Comparison of ENCODE assay signal across 1 cellular context in the genomic region with DNA sequence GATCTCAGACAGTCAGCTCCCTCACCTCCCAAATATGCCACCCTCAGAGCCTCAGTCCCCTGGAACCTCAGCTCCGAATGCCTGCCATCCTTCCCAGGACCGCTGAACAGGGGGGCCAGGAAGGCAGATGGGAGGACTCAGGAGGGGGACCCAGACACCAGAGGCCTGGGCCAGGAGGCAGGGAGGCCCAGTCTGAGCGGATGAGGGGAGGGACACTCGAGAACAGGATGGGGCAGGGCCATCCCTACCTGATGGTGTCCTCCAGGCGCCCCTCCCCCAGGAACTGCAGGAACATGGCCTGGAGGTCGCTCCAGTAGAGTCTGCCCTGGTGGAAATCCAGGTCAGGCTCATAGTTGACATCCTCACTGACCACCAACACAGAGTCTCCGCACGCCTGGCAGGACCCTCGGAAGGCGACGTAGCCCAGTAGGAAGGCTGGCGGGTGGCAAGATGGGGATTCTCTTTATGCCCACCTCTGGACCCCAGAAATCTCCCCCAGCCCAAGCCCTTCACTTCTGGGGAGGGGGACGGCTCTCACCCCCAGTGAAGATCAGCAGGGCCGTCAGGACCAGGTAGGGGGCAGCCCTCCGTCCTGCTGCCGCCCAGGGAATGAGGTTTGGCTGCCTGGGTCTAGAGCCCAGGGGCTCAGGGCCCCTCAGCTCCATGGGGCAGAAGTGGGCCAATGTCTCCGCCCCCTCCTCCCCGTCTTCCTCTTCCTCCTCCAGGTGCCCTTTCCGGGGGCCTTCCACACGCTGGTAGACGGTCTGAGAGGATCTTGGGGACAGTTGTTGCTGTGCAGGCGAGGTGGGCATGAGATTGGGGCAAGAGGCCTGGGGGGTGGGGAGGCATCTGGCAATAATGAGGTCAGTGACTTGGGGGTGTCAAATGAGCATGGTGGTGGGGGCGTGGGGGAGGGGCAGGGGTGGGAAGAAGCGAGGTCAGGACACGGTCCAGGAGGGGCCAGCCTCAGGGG.
TF ChIP-seq lines count a peak whose summit lies in the region.

No MANE protein-coding gene starts in this region.

TF ChIP-seq in K562, 482 proteins besides CTCF, POLR2A, EP300 and RAD21 (continues in another document):
- TF ChIP-seq EP400 (IDR thresholded peaks at IDR 0.05) (no peak), NUFIP1 (IDR thresholded peaks at IDR 0.05; ENCODE audit: partially characterized antibody) (no peak), BRCA1 (IDR thresholded peaks at IDR 0.05) (no peak), BRCA1 (CRISPR knock-in tag; IDR thresholded peaks at IDR 0.05) (no peak), TOE1 (IDR thresholded peaks at IDR 0.05; ENCODE audit: borderline replicate concordance) (0 out of 2 replicates have a peak, but pooled peaks have one; percentile 7), TOE1 (CRISPR knock-in tag; IDR thresholded peaks at IDR 0.05; ENCODE audit: borderline replicate concordance, low read depth) (0 out of 2 replicates have a peak, but pooled peaks have one; percentile 62), SMAD3 (CRISPR knock-in tag; conservative IDR thresholded peaks at IDR 0.05) (no peak), HEY1 (CRISPR knock-in tag; IDR thresholded peaks at IDR 0.05; ENCODE audit: borderline replicate concordance) (no peak), DIDO1 (tag; IDR thresholded peaks at IDR 0.05; ENCODE audit: low read depth) (no peak), TCF7 (IDR thresholded peaks at IDR 0.05; ENCODE audit: borderline replicate concordance) (no peak), ARID2 (IDR thresholded peaks at IDR 0.05) (no peak), TEAD2 (tag; IDR thresholded peaks at IDR 0.05) (no peak), ELF4 (CRISPR knock-in tag; IDR thresholded peaks at IDR 0.05) (no peak), ZNF764 (CRISPR knock-in tag; IDR thresholded peaks at IDR 0.05; ENCODE audit: low read depth) (no peak), ZNF57 (CRISPR knock-in tag; IDR thresholded peaks at IDR 0.05) (no peak), CHCHD3 (CRISPR knock-in tag; IDR thresholded peaks at IDR 0.05) (no peak), POLR2AphosphoS2 (IDR thresholded peaks at IDR 0.05; ENCODE audit: low read length) (no peak), BHLHE40 (IDR thresholded peaks at IDR 0.05; ENCODE audit: low read length) (0 out of 2 replicates have a peak, but pooled peaks have one; percentile 5), FOXK1 (CRISPR knock-in tag; IDR thresholded peaks at IDR 0.05; ENCODE audit: borderline replicate concordance) (no peak), SOX6 (IDR thresholded peaks at IDR 0.05) (no peak), ZNF699 (CRISPR knock-in tag; IDR thresholded peaks at IDR 0.05; ENCODE audit: insufficient replicate concordance) (no peak), ZSCAN29 (IDR thresholded peaks at IDR 0.05) (no peak), CBX3 (IDR thresholded peaks at IDR 0.05; ENCODE audit: borderline replicate concordance in 1 of 2, low read length in 2 of 2) (no peak), ZNF316 (IDR thresholded peaks at IDR 0.05) (no peak), CBFA2T2 (conservative IDR thresholded peaks at IDR 0.05) (no peak), ZNF644 (tag; IDR thresholded peaks at IDR 0.05; ENCODE audit: low read depth) (no peak; the same call in 1 of the 2 replicates), PCBP1 (IDR thresholded peaks at IDR 0.05; ENCODE audit: low read depth, low read length, poor library complexity, severe bottlenecking) (no peak), POLR2H (tag; IDR thresholded peaks at IDR 0.05; ENCODE audit: low read depth) (no peak), MAFF (IDR thresholded peaks at IDR 0.05; ENCODE audit: low read length) (no peak), ZNF146 (CRISPR knock-in tag; IDR thresholded peaks at IDR 0.05; ENCODE audit: unreplicated experiment) (no peak), PTBP1 (IDR thresholded peaks at IDR 0.05; ENCODE audit: low read depth, low read length) (no peak), ZNF41 (CRISPR knock-in tag; conservative IDR thresholded peaks at IDR 0.05) (no peak), HNRNPH1 (optimal IDR thresholded peaks at IDR 0.05; ENCODE audit: low read depth, low read length) (no peak), TARDBP (IDR thresholded peaks at IDR 0.05) (no peak), HCFC1 (IDR thresholded peaks at IDR 0.05; ENCODE audit: low read depth, low read length) (no peak), BRD4 (IDR thresholded peaks at IDR 0.05) (no peak; the same call in 1 of the 2 replicates), SMAD1 (IDR thresholded peaks at IDR 0.05; ENCODE audit: low read depth, low read length, partially characterized antibody) (no peak), MTA2 (IDR thresholded peaks at IDR 0.05; ENCODE audit: low read depth) (no peak)
- TF ChIP-seq, protein P1, sequence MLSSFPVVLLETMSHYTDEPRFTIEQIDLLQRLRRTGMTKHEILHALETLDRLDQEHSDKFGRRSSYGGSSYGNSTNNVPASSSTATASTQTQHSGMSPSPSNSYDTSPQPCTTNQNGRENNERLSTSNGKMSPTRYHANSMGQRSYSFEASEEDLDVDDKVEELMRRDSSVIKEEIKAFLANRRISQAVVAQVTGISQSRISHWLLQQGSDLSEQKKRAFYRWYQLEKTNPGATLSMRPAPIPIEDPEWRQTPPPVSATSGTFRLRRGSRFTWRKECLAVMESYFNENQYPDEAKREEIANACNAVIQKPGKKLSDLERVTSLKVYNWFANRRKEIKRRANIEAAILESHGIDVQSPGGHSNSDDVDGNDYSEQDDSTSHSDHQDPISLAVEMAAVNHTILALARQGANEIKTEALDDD (IDR thresholded peaks at IDR 0.05): no peak
- TF ChIP-seq, protein P2, sequence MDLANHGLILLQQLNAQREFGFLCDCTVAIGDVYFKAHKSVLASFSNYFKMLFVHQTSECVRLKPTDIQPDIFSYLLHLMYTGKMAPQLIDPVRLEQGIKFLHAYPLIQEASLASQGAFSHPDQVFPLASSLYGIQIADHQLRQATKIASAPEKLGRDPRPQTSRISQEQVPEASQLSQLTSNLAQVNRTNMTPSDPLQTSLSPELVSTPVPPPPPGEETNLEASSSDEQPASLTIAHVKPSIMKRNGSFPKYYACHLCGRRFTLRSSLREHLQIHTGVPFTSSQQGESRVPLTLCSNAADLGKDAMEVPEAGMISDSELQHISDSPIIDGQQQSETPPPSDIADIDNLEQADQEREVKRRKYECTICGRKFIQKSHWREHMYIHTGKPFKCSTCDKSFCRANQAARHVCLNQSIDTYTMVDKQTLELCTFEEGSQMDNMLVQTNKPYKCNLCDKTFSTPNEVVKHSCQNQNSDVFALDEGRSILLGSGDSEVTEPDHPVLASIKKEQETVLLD (IDR thresholded peaks at IDR 0.05): peak; percentile 31; the same call in 1 of the 2 replicates
- TF ChIP-seq, protein P3, sequence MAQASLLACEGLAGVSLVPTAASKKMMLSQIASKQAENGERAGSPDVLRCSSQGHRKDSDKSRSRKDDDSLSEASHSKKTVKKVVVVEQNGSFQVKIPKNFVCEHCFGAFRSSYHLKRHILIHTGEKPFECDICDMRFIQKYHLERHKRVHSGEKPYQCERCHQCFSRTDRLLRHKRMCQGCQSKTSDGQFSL (CRISPR knock-in tag; IDR thresholded peaks at IDR 0.05): no peak
- TF ChIP-seq, protein P3 (tag; IDR thresholded peaks at IDR 0.05): no peak
- TF ChIP-seq, protein P4, sequence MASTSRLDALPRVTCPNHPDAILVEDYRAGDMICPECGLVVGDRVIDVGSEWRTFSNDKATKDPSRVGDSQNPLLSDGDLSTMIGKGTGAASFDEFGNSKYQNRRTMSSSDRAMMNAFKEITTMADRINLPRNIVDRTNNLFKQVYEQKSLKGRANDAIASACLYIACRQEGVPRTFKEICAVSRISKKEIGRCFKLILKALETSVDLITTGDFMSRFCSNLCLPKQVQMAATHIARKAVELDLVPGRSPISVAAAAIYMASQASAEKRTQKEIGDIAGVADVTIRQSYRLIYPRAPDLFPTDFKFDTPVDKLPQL (IDR thresholded peaks at IDR 0.05; ENCODE audit: extremely low read depth, insufficient read length): no peak
- TF ChIP-seq, protein P5, sequence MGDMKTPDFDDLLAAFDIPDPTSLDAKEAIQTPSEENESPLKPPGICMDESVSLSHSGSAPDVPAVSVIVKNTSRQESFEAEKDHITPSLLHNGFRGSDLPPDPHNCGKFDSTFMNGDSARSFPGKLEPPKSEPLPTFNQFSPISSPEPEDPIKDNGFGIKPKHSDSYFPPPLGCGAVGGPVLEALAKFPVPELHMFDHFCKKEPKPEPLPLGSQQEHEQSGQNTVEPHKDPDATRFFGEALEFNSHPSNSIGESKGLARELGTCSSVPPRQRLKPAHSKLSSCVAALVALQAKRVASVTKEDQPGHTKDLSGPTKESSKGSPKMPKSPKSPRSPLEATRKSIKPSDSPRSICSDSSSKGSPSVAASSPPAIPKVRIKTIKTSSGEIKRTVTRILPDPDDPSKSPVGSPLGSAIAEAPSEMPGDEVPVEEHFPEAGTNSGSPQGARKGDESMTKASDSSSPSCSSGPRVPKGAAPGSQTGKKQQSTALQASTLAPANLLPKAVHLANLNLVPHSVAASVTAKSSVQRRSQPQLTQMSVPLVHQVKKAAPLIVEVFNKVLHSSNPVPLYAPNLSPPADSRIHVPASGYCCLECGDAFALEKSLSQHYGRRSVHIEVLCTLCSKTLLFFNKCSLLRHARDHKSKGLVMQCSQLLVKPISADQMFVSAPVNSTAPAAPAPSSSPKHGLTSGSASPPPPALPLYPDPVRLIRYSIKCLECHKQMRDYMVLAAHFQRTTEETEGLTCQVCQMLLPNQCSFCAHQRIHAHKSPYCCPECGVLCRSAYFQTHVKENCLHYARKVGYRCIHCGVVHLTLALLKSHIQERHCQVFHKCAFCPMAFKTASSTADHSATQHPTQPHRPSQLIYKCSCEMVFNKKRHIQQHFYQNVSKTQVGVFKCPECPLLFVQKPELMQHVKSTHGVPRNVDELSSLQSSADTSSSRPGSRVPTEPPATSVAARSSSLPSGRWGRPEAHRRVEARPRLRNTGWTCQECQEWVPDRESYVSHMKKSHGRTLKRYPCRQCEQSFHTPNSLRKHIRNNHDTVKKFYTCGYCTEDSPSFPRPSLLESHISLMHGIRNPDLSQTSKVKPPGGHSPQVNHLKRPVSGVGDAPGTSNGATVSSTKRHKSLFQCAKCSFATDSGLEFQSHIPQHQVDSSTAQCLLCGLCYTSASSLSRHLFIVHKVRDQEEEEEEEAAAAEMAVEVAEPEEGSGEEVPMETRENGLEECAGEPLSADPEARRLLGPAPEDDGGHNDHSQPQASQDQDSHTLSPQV (IDR thresholded peaks at IDR 0.05): peak; percentile 45; the same call in 1 of the 2 replicates
- TF ChIP-seq, protein P6, sequence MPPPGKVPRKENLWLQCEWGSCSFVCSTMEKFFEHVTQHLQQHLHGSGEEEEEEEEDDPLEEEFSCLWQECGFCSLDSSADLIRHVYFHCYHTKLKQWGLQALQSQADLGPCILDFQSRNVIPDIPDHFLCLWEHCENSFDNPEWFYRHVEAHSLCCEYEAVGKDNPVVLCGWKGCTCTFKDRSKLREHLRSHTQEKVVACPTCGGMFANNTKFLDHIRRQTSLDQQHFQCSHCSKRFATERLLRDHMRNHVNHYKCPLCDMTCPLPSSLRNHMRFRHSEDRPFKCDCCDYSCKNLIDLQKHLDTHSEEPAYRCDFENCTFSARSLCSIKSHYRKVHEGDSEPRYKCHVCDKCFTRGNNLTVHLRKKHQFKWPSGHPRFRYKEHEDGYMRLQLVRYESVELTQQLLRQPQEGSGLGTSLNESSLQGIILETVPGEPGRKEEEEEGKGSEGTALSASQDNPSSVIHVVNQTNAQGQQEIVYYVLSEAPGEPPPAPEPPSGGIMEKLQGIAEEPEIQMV (tag; conservative IDR thresholded peaks at IDR 0.05; ENCODE audit: low read depth): no peak
- TF ChIP-seq, protein P7, sequence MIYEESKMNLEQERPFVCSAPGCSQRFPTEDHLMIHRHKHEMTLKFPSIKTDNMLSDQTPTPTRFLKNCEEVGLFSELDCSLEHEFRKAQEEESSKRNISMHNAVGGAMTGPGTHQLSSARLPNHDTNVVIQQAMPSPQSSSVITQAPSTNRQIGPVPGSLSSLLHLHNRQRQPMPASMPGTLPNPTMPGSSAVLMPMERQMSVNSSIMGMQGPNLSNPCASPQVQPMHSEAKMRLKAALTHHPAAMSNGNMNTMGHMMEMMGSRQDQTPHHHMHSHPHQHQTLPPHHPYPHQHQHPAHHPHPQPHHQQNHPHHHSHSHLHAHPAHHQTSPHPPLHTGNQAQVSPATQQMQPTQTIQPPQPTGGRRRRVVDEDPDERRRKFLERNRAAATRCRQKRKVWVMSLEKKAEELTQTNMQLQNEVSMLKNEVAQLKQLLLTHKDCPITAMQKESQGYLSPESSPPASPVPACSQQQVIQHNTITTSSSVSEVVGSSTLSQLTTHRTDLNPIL (CRISPR knock-in tag; IDR thresholded peaks at IDR 0.05): no peak
- TF ChIP-seq, protein P8, sequence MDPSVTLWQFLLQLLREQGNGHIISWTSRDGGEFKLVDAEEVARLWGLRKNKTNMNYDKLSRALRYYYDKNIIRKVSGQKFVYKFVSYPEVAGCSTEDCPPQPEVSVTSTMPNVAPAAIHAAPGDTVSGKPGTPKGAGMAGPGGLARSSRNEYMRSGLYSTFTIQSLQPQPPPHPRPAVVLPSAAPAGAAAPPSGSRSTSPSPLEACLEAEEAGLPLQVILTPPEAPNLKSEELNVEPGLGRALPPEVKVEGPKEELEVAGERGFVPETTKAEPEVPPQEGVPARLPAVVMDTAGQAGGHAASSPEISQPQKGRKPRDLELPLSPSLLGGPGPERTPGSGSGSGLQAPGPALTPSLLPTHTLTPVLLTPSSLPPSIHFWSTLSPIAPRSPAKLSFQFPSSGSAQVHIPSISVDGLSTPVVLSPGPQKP (CRISPR knock-in tag; IDR thresholded peaks at IDR 0.05): no peak
- TF ChIP-seq, protein P9, sequence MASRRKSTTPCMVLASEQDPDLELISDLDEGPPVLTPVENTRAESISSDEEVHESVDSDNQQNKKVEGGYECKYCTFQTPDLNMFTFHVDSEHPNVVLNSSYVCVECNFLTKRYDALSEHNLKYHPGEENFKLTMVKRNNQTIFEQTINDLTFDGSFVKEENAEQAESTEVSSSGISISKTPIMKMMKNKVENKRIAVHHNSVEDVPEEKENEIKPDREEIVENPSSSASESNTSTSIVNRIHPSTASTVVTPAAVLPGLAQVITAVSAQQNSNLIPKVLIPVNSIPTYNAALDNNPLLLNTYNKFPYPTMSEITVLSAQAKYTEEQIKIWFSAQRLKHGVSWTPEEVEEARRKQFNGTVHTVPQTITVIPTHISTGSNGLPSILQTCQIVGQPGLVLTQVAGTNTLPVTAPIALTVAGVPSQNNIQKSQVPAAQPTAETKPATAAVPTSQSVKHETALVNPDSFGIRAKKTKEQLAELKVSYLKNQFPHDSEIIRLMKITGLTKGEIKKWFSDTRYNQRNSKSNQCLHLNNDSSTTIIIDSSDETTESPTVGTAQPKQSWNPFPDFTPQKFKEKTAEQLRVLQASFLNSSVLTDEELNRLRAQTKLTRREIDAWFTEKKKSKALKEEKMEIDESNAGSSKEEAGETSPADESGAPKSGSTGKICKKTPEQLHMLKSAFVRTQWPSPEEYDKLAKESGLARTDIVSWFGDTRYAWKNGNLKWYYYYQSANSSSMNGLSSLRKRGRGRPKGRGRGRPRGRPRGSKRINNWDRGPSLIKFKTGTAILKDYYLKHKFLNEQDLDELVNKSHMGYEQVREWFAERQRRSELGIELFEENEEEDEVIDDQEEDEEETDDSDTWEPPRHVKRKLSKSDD (conservative IDR thresholded peaks at IDR 0.05; ENCODE audit: low read length): no peak; the same call in 1 of the 2 replicates
